Comparison of ENCODE assay signal across 8 cellular contexts in genomic region chr13:28693605-28694472, GRCh38. TPM values are rescaled to one million over a fixed set of nuclear protein-coding genes. Genes with fewer than 3 reads are reported as not detected.
A peak's percentile ranks its signal among the peaks of the same experiment; 100 is the strongest.
DNase-seq lines count a peak whose midpoint lies in the region; ATAC-seq and TF ChIP-seq lines count a peak whose summit lies in the region.
"Not testable (repeated sequence)": the region's sequence is repeated elsewhere in the genome, so short reads cannot be mapped to it uniquely, and the experiment has no call there.

No MANE protein-coding gene starts in this region.

- peak; percentile 3 for DNase-seq in DMS 273 (lab: John Stamatoyannopoulos, UW; ENCODE audit: unreplicated experiment)
- peak; percentile 51 for DNase-seq in NCI-H526 treated with DMSO at 0.1 percent for 48 hours (lab: John Stamatoyannopoulos, UW)
- DNase-seq in epithelial cell of esophagus (ENCODE audit: low read depth), result peak; percentile 84
- peak in 2 of 3 donors; percentile 46 to 57 for DNase-seq in mucosa of descending colon
- DNase-seq in thyroid gland, result peak; percentile 72 to 73

- H3K27me3 ChIP-seq in HUES48 (ENCODE audit: control insufficient read depth, insufficient read depth, low read length); iPS-15b (ENCODE audit: control insufficient read depth, insufficient read depth, low read length); thyroid gland: not testable (repeated sequence)

- peak; percentile 67 for ATAC-seq in mucosa of descending colon

- peak overlapping the region; percentile 53 for H3K4me3 ChIP-seq in HUES48 (ENCODE audit: low read depth, low read length)
- H3K4me3 ChIP-seq in WI38 (ENCODE audit: low read depth, low read length), result peak overlapping the region; percentile 37; the same call in 1 of the 2 replicates
- H3K4me3 ChIP-seq in epithelial cell of esophagus (ENCODE audit: low read length), result peak overlapping the region; percentile 31
- peak overlapping the region; percentile 62 for H3K4me3 ChIP-seq in iPS-15b (ENCODE audit: low read depth, low read length)
- not testable (repeated sequence) for H3K4me3 ChIP-seq in mucosa of descending colon; thyroid gland (replicated peaks in 1 of 3)

- not testable (repeated sequence) for TF ChIP-seq CTCF in WI38 (IDR thresholded peaks at IDR 0.05; ENCODE audit: low read depth, low read length); epithelial cell of esophagus (IDR thresholded peaks at IDR 0.05; ENCODE audit: insufficient read depth, low read depth, low read length, missing control alignments); mucosa of descending colon (IDR thresholded peaks at IDR 0.05); thyroid gland (IDR thresholded peaks at IDR 0.05)

- 42 to 49% methylated on average over 8 to 9 of the region's 11 CpGs for WGBS in thyroid gland, 2 donors

- H3K27ac ChIP-seq in HUES48 (ENCODE audit: low read depth, low read length), result peak overlapping the region; percentile 74
- not testable (repeated sequence) for H3K27ac ChIP-seq in thyroid gland

- intact Hi-C loops in mucosa of descending colon (cut with DNase I, micrococcal nuclease); thyroid gland (cut with DNase I): not testable (repeated sequence)

- H3K36me3 ChIP-seq in HUES48 (ENCODE audit: control insufficient read depth, insufficient read depth, low read length); iPS-15b (ENCODE audit: control insufficient read depth, insufficient read depth, low read length); mucosa of descending colon (ENCODE audit: low read depth); thyroid gland: not testable (repeated sequence)

- TF ChIP-seq POLR2A in thyroid gland (IDR thresholded peaks at IDR 0.05), result not testable (repeated sequence)

- H3K9ac ChIP-seq in HUES48 (ENCODE audit: low read depth, low read length), result not testable (repeated sequence)
- H3K9ac ChIP-seq in iPS-15b (ENCODE audit: low read depth, low read length), result peak overlapping the region; percentile 55

- H3K9me3 ChIP-seq in HUES48 (ENCODE audit: control insufficient read depth, insufficient read depth, low read length); iPS-15b (ENCODE audit: control insufficient read depth, insufficient read depth, low read length); mucosa of descending colon; thyroid gland: not testable (repeated sequence)

- H3K4me1 ChIP-seq in HUES48 (ENCODE audit: control insufficient read depth, insufficient read depth, low read length), result peaks cover 17% of the 10 kb centered on the region
- H3K4me1 ChIP-seq in iPS-15b (ENCODE audit: control insufficient read depth, insufficient read depth, low read length); mucosa of descending colon (ENCODE audit: low read depth); thyroid gland: not testable (repeated sequence)

RNA-seq across cellular contexts. Expression of gene SLC46A3, which starts 24.9 kb away (rescaled TPM):
- total RNA-seq in mucosa of descending colon, result 10 to 100 TPM; 43.0 to 65.5 (median 46.3) TPM
- total RNA-seq in thyroid gland, result 10 to 100 TPM; 16.4 to 28.7 (median 26.8) TPM

RNA-seq across cellular contexts. Expression of gene POMP, which starts 34.9 kb away (rescaled TPM):
- 10 to 100 TPM; 56.9 to 68.4 (median 60.2) TPM for total RNA-seq in mucosa of descending colon
- total RNA-seq in thyroid gland, result 10 to 100 TPM; 23.3 to 70.0 (median 45.4) TPM

Comparison
In these comparisons a context has a peak if more than half of its experiments do, and no peak if none do; other contexts are left out.
1. DNase-seq: peak in every context shown above with its lines; median percentile 84 in epithelial cell of esophagus; 72 in thyroid gland; 52 in mucosa of descending colon; 51 in NCI-H526 treated with DMSO at 0.1 percent for 48 hours; 3 in DMS 273.